Comparison of ENCODE assay signal across 14 cellular contexts in the genomic region with DNA sequence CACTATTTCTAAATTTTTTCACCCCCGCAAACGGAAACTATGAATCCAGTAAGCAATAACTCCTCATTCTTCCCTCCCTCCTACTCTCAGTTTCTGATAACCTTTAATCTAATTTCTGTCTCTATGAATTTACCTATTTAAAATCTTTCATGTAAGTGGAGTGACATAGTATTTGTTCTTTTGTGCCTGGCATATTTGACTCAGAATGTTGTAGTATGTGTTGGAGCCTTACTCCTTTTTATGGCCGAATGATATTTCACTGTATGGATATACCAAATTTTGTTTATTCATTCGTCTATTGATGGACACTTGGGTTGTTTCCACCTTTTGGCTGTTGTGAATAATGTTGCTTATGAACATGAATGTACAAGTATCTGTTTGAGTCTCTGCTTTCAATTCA.
DNase-seq lines count a peak whose midpoint lies in the region; ATAC-seq lines count a peak whose summit lies in the region.
"Had no signal": no experiment of that assay in that cellular context is flagged by ENCODE, and none has a peak within 500 bp of the region (broad histone marks: within the 10 kb centered on the region; RNA-seq: fewer than 3 reads in every experiment).

No MANE protein-coding gene starts in this region.

- peak; percentile 57 for ATAC-seq in activated CD4-positive, alpha-beta T cell treated with anti-CD3 and anti-CD28 coated beads for 36 hours
- no peak for ATAC-seq in stimulated activated naive CD8-positive, alpha-beta T cell treated with anti-CD3 and anti-CD28 coated beads, Interleukin-15, Interleukin-2, amounts not matched to agents 100 U/mL and 50 U/mL, for 24 hours
- ATAC-seq: CD8-positive, alpha-beta T cell had no signal

- peaks cover 25% of the 10 kb centered on the region for H3K4me1 Mint-ChIP-seq in activated CD4-positive, alpha-beta T cell treated with anti-CD3 and anti-CD28 coated beads for 36 hours
- H3K4me1 Mint-ChIP-seq in activated CD4-positive, alpha-beta T cell treated with anti-CD3 and anti-CD28 coated beads, Interleukin-2, amount 10 ng/mL, durations not matched to agents 7 days and 5 days = peaks cover 4% of the 10 kb centered on the region
- peaks cover 14% of the 10 kb centered on the region for H3K4me1 Mint-ChIP-seq in activated naive CD4-positive, alpha-beta T cell treated with anti-CD3 and anti-CD28 coated beads, Interleukin-2, amount 50 U/mL, for 24 hours
- H3K4me1 Mint-ChIP-seq in activated naive CD4-positive, alpha-beta T cell treated with anti-CD3 and anti-CD28 coated beads, Interleukin-2, amount 10 ng/mL, durations not matched to agents 7 days and 5 days = peaks cover 9% of the 10 kb centered on the region
- peaks cover 22% of the 10 kb centered on the region for H3K4me1 Mint-ChIP-seq in stimulated activated naive CD8-positive, alpha-beta T cell treated with anti-CD3 and anti-CD28 coated beads, Interleukin-15, Interleukin-2, amounts not matched to agents 100 ng/mL and 50 ng/mL, for 24 hours (ENCODE audit: low read depth)
- H3K4me1 Mint-ChIP-seq: B cell; CD4-positive, CD25-positive, alpha-beta regulatory T cell had no signal

- POLR2A ChIA-PET in activated CD4-positive, alpha-beta T cell treated with anti-CD3 and anti-CD28 coated beads for 36 hours (lab: Charles Lee) = no interaction called here
- POLR2A ChIA-PET in activated CD4-positive, alpha-beta T cell treated with anti-CD3 and anti-CD28 coated beads, Interleukin-2, amount 10 ng/mL, durations not matched to agents 7 days and 5 days (lab: Charles Lee) = no interaction called here

- CTCF ChIA-PET in activated CD4-positive, alpha-beta T cell treated with anti-CD3 and anti-CD28 coated beads for 36 hours (lab: Charles Lee) = no interaction called here
- CTCF ChIA-PET in activated CD4-positive, alpha-beta T cell treated with anti-CD3 and anti-CD28 coated beads, Interleukin-2, amount 10 ng/mL, durations not matched to agents 7 days and 5 days (lab: Charles Lee) = interaction anchor here (1.2 to 1.3 kb wide), 2 partner anchors 9 to 10 kb away, joined by 3 to 4 read pairs; no protein-coding TSS in a partner anchor
- CTCF ChIA-PET in activated naive CD4-positive, alpha-beta T cell treated with anti-CD3 and anti-CD28 coated beads, Interleukin-2, amount 10 ng/mL, durations not matched to agents 7 days and 5 days (lab: Charles Lee) = no interaction called here

- no peak overlapping the region for H3K4me3 Mint-ChIP-seq in activated CD4-positive, alpha-beta T cell treated with anti-CD3 and anti-CD28 coated beads for 36 hours
- H3K4me3 Mint-ChIP-seq in activated CD4-positive, alpha-beta T cell treated with anti-CD3 and anti-CD28 coated beads, Interleukin-2, amount 10 ng/mL, durations not matched to agents 7 days and 5 days = no peak overlapping the region
- peak overlapping the region; percentile 5 for H3K4me3 Mint-ChIP-seq in activated naive CD4-positive, alpha-beta T cell treated with anti-CD3 and anti-CD28 coated beads, Interleukin-2, amount 50 U/mL, for 24 hours
- no peak overlapping the region for H3K4me3 Mint-ChIP-seq in activated naive CD4-positive, alpha-beta T cell treated with anti-CD3 and anti-CD28 coated beads, Interleukin-2, amount 10 ng/mL, durations not matched to agents 7 days and 5 days
- H3K4me3 Mint-ChIP-seq in stimulated activated naive CD8-positive, alpha-beta T cell treated with anti-CD3 and anti-CD28 coated beads, Interleukin-15, Interleukin-2, amounts not matched to agents 100 ng/mL and 50 ng/mL, for 24 hours = no peak overlapping the region
- H3K4me3 Mint-ChIP-seq: B cell; CD4-positive, CD25-positive, alpha-beta regulatory T cell; CD8-positive, alpha-beta T cell had no signal

- H3K9me3 Mint-ChIP-seq in activated CD4-positive, alpha-beta T cell treated with anti-CD3 and anti-CD28 coated beads for 36 hours (ENCODE audit: low read depth) = no peaks in the 10 kb centered on the region
- H3K9me3 Mint-ChIP-seq in activated CD4-positive, alpha-beta T cell treated with anti-CD3 and anti-CD28 coated beads, Interleukin-2, amount 10 ng/mL, durations not matched to agents 7 days and 5 days = no peaks in the 10 kb centered on the region
- no peaks in the 10 kb centered on the region for H3K9me3 Mint-ChIP-seq in activated naive CD4-positive, alpha-beta T cell treated with anti-CD3 and anti-CD28 coated beads, Interleukin-2, amount 50 U/mL, for 24 hours
- no peaks in the 10 kb centered on the region for H3K9me3 Mint-ChIP-seq in activated naive CD4-positive, alpha-beta T cell treated with anti-CD3 and anti-CD28 coated beads, Interleukin-2, amount 10 ng/mL, durations not matched to agents 7 days and 5 days
- no peaks in the 10 kb centered on the region for H3K9me3 Mint-ChIP-seq in stimulated activated naive CD8-positive, alpha-beta T cell treated with anti-CD3 and anti-CD28 coated beads, Interleukin-15, Interleukin-2, amounts not matched to agents 100 ng/mL and 50 ng/mL, for 24 hours
- H3K9me3 Mint-ChIP-seq: CD8-positive, alpha-beta T cell had no signal

- DNase-seq in activated CD4-positive, alpha-beta T cell treated with anti-CD3 and anti-CD28 coated beads for 36 hours = no peak
- no peak for DNase-seq in activated CD4-positive, alpha-beta T cell treated with anti-CD3 and anti-CD28 coated beads, Interleukin-2, amount 10 ng/mL, durations not matched to agents 7 days and 5 days
- no peak for DNase-seq in activated naive CD4-positive, alpha-beta T cell treated with anti-CD3 and anti-CD28 coated beads, Interleukin-2, amount 10 ng/mL, durations not matched to agents 7 days and 5 days
- DNase-seq in stimulated activated naive CD8-positive, alpha-beta T cell treated with anti-CD3 and anti-CD28 coated beads, Interleukin-15, Interleukin-2, amounts not matched to agents 100 U/mL and 50 U/mL, for 24 hours = no peak
- DNase-seq: Caco-2; CD4-positive, CD25-positive, alpha-beta regulatory T cell; CD8-positive, alpha-beta T cell; DMS153; DND-41; H7; HCEC 1CT had no signal

- H3K27me3 Mint-ChIP-seq in activated CD4-positive, alpha-beta T cell treated with anti-CD3 and anti-CD28 coated beads for 36 hours = no peaks in the 10 kb centered on the region
- H3K27me3 Mint-ChIP-seq in activated CD4-positive, alpha-beta T cell treated with anti-CD3 and anti-CD28 coated beads, Interleukin-2, amount 10 ng/mL, durations not matched to agents 7 days and 5 days = no peaks in the 10 kb centered on the region
- no peaks in the 10 kb centered on the region for H3K27me3 Mint-ChIP-seq in activated naive CD4-positive, alpha-beta T cell treated with anti-CD3 and anti-CD28 coated beads, Interleukin-2, amount 50 U/mL, for 24 hours
- H3K27me3 Mint-ChIP-seq in activated naive CD4-positive, alpha-beta T cell treated with anti-CD3 and anti-CD28 coated beads, Interleukin-2, amount 10 ng/mL, durations not matched to agents 7 days and 5 days = no peaks in the 10 kb centered on the region
- no peaks in the 10 kb centered on the region for H3K27me3 Mint-ChIP-seq in stimulated activated naive CD8-positive, alpha-beta T cell treated with anti-CD3 and anti-CD28 coated beads, Interleukin-15, Interleukin-2, amounts not matched to agents 100 ng/mL and 50 ng/mL, for 24 hours
- H3K27me3 Mint-ChIP-seq: B cell had no signal

- H3K36me3 Mint-ChIP-seq in activated CD4-positive, alpha-beta T cell treated with anti-CD3 and anti-CD28 coated beads for 36 hours (ENCODE audit: low read depth) = no peaks in the 10 kb centered on the region
- no peaks in the 10 kb centered on the region for H3K36me3 Mint-ChIP-seq in activated CD4-positive, alpha-beta T cell treated with anti-CD3 and anti-CD28 coated beads, Interleukin-2, amount 10 ng/mL, durations not matched to agents 7 days and 5 days (ENCODE audit: low read depth)
- H3K36me3 Mint-ChIP-seq in activated naive CD4-positive, alpha-beta T cell treated with anti-CD3 and anti-CD28 coated beads, Interleukin-2, amount 50 U/mL, for 24 hours = no peaks in the 10 kb centered on the region
- H3K36me3 Mint-ChIP-seq in activated naive CD4-positive, alpha-beta T cell treated with anti-CD3 and anti-CD28 coated beads, Interleukin-2, amount 10 ng/mL, durations not matched to agents 7 days and 5 days = no peaks in the 10 kb centered on the region
- H3K36me3 Mint-ChIP-seq in stimulated activated naive CD8-positive, alpha-beta T cell treated with anti-CD3 and anti-CD28 coated beads, Interleukin-15, Interleukin-2, amounts not matched to agents 100 ng/mL and 50 ng/mL, for 24 hours (ENCODE audit: low read depth) = no peaks in the 10 kb centered on the region
- H3K36me3 Mint-ChIP-seq: CD4-positive, CD25-positive, alpha-beta regulatory T cell; CD8-positive, alpha-beta T cell had no signal

- H3K27ac Mint-ChIP-seq in activated CD4-positive, alpha-beta T cell treated with anti-CD3 and anti-CD28 coated beads for 36 hours = peak overlapping the region; percentile 42
- no peak overlapping the region for H3K27ac Mint-ChIP-seq in activated CD4-positive, alpha-beta T cell treated with anti-CD3 and anti-CD28 coated beads, Interleukin-2, amount 10 ng/mL, durations not matched to agents 7 days and 5 days
- peak overlapping the region; percentile 8 for H3K27ac Mint-ChIP-seq in activated naive CD4-positive, alpha-beta T cell treated with anti-CD3 and anti-CD28 coated beads, Interleukin-2, amount 50 U/mL, for 24 hours
- H3K27ac Mint-ChIP-seq in activated naive CD4-positive, alpha-beta T cell treated with anti-CD3 and anti-CD28 coated beads, Interleukin-2, amount 10 ng/mL, durations not matched to agents 7 days and 5 days = no peak overlapping the region
- H3K27ac Mint-ChIP-seq in stimulated activated naive CD8-positive, alpha-beta T cell treated with anti-CD3 and anti-CD28 coated beads, Interleukin-15, Interleukin-2, amounts not matched to agents 100 ng/mL and 50 ng/mL, for 24 hours = peak overlapping the region; percentile 49
- H3K27ac Mint-ChIP-seq: B cell; CD4-positive, CD25-positive, alpha-beta regulatory T cell; CD8-positive, alpha-beta T cell had no signal

- intact Hi-C loops in activated CD4-positive, alpha-beta T cell treated with anti-CD3 and anti-CD28 coated beads for 36 hours (cut with DNase I, micrococcal nuclease) = no loop called here

Comparison
In these comparisons a context has a peak if more than half of its experiments do, and no peak if none do; other contexts are left out.
1. H3K27ac Mint-ChIP-seq: peak in activated CD4-positive, alpha-beta T cell treated with anti-CD3 and anti-CD28 coated beads for 36 hours (single experiment), activated naive CD4-positive, alpha-beta T cell treated with anti-CD3 and anti-CD28 coated beads, Interleukin-2, amount 50 U/mL, for 24 hours (single experiment) and stimulated activated naive CD8-positive, alpha-beta T cell treated with anti-CD3 and anti-CD28 coated beads, Interleukin-15, Interleukin-2, amounts not matched to agents 100 ng/mL and 50 ng/mL, for 24 hours (single experiment); none in activated CD4-positive, alpha-beta T cell treated with anti-CD3 and anti-CD28 coated beads, Interleukin-2, amount 10 ng/mL, durations not matched to agents 7 days and 5 days (single experiment) and activated naive CD4-positive, alpha-beta T cell treated with anti-CD3 and anti-CD28 coated beads, Interleukin-2, amount 10 ng/mL, durations not matched to agents 7 days and 5 days (single experiment).